In genomic region chr5:87069974-87070608, GRCh38 we compare ENCODE assay signal across 2 cellular contexts.
A peak's percentile ranks its signal among the peaks of the same experiment; 100 is the strongest.
TF ChIP-seq lines count a peak whose summit lies in the region.

No MANE protein-coding gene starts in this region.

TF ChIP-seq in GM12878, 131 proteins besides CTCF, POLR2A, EP300 and RAD21 (continued from another document):
- TF ChIP-seq, protein P1, sequence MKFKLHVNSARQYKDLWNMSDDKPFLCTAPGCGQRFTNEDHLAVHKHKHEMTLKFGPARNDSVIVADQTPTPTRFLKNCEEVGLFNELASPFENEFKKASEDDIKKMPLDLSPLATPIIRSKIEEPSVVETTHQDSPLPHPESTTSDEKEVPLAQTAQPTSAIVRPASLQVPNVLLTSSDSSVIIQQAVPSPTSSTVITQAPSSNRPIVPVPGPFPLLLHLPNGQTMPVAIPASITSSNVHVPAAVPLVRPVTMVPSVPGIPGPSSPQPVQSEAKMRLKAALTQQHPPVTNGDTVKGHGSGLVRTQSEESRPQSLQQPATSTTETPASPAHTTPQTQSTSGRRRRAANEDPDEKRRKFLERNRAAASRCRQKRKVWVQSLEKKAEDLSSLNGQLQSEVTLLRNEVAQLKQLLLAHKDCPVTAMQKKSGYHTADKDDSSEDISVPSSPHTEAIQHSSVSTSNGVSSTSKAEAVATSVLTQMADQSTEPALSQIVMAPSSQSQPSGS (IDR thresholded peaks at IDR 0.05; ENCODE audit: low read length), result 0 out of 2 replicates have a peak, but pooled peaks have one; percentile 19
- TF ChIP-seq IKZF2 (IDR thresholded peaks at IDR 0.05), result 0 out of 4 replicates have a peak, but pooled peaks of 1 of the 2 experiments have one; percentile 16
- TF ChIP-seq TCF7 (IDR thresholded peaks at IDR 0.05; ENCODE audit: borderline replicate concordance), result no peak
- peak; percentile 14; the same call in 1 of the 2 replicates for TF ChIP-seq ATF7 (IDR thresholded peaks at IDR 0.05; ENCODE audit: low read depth)
- TF ChIP-seq ZNF24 (IDR thresholded peaks at IDR 0.05), result peak; percentile 46; the same call in 1 of the 2 replicates
- TF ChIP-seq FOS (IDR thresholded peaks at IDR 0.05; ENCODE audit: borderline replicate concordance, extremely low read depth, insufficient read length), result no peak
- peak; percentile 74; the same call in 1 of the 2 replicates for TF ChIP-seq SMC3 (IDR thresholded peaks at IDR 0.05; ENCODE audit: borderline replicate concordance, low read length)
TF ChIP-seq in GM12878: peak in this region for 9.

TF ChIP-seq in liver, 16 proteins besides CTCF, POLR2A, EP300 and RAD21 (continued from another document):
- TF ChIP-seq, protein P2, sequence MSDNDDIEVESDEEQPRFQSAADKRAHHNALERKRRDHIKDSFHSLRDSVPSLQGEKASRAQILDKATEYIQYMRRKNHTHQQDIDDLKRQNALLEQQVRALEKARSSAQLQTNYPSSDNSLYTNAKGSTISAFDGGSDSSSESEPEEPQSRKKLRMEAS (IDR thresholded peaks at IDR 0.05), result no peak
- no peak for TF ChIP-seq GABPA (IDR thresholded peaks at IDR 0.05 in 1 of 2, conservative IDR thresholded peaks at IDR 0.05 in 1 of 2)
- no peak for TF ChIP-seq REST (IDR thresholded peaks at IDR 0.05)
- TF ChIP-seq HNF4A (conservative IDR thresholded peaks at IDR 0.05), result no peak
